Comparison of ENCODE assay signal across 1 cellular context in the genomic region with DNA sequence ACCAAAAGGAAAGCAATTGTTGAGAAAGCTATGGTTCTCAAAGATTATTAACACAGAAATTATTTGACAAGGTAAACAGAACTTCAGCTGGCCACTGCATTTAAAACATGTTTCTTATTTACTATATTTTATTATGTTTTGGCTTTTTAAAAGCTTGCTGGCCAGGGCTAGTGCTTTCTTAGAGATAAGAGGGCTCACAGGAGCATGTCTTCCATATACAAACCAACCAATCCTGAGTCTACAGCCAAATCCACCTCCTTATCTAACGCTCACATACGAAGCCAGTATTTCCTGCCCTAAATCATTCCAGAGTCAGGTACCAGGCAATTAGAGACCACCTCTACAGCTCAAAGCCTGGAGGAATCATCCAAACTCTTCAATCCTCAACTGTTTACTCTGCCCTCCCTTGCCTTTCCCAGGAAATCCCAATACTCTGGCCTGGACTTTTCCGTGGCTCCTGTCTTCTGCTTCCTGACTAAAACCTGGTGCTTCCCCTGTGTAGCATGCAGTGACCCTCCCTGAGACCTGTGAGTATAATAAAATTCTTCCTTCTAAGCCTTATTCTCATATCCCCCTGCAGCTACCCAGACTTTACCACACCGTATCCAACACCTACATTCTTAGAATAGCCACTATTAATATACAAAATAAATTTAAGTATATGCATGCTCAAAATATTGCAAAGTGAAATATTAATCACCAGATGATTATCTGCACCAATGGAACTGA.
TF ChIP-seq lines count a peak whose summit lies in the region.

No MANE protein-coding gene starts in this region.

TF ChIP-seq in WTC11, 78 proteins besides CTCF, POLR2A, EP300 and RAD21 (continued from another document):
- TF ChIP-seq, protein P1, sequence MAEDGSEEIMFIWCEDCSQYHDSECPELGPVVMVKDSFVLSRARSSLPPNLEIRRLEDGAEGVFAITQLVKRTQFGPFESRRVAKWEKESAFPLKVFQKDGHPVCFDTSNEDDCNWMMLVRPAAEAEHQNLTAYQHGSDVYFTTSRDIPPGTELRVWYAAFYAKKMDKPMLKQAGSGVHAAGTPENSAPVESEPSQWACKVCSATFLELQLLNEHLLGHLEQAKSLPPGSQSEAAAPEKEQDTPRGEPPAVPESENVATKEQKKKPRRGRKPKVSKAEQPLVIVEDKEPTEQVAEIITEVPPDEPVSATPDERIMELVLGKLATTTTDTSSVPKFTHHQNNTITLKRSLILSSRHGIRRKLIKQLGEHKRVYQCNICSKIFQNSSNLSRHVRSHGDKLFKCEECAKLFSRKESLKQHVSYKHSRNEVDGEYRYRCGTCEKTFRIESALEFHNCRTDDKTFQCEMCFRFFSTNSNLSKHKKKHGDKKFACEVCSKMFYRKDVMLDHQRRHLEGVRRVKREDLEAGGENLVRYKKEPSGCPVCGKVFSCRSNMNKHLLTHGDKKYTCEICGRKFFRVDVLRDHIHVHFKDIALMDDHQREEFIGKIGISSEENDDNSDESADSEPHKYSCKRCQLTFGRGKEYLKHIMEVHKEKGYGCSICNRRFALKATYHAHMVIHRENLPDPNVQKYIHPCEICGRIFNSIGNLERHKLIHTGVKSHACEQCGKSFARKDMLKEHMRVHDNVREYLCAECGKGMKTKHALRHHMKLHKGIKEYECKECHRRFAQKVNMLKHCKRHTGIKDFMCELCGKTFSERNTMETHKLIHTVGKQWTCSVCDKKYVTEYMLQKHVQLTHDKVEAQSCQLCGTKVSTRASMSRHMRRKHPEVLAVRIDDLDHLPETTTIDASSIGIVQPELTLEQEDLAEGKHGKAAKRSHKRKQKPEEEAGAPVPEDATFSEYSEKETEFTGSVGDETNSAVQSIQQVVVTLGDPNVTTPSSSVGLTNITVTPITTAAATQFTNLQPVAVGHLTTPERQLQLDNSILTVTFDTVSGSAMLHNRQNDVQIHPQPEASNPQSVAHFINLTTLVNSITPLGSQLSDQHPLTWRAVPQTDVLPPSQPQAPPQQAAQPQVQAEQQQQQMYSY (CRISPR knock-in tag; IDR thresholded peaks at IDR 0.05), result peak; percentile 92
